8 cellular contexts compared by ENCODE assay signal in genomic region chr1:179881642-179882252, GRCh38. TPM values are rescaled to one million over a fixed set of nuclear protein-coding genes. Genes with fewer than 3 reads are reported as not detected.
DNase-seq lines count a peak whose midpoint lies in the region; ATAC-seq and TF ChIP-seq lines count a peak whose summit lies in the region.

No MANE protein-coding gene starts in this region.

- peaks cover 5% of the 10 kb centered on the region; the same call in 1 of the 2 replicates for H4K20me1 ChIP-seq in BLaER1
- H4K20me1 ChIP-seq in OCI-LY1 (ENCODE audit: insufficient read depth, low read length): no peaks in the 10 kb centered on the region

- ATAC-seq in GM21576 (IDR thresholded peaks at IDR 0.05; ENCODE audit: unreplicated experiment): peak; percentile 0

- DNase-seq in cerebellum (ENCODE audit: low spot score): peak; percentile 89
- peak; percentile 96 for DNase-seq in left kidney (ENCODE audit: low read depth, low spot score)
- no peak for DNase-seq in stimulated activated CD4-positive, alpha-beta T cell treated with anti-CD3 and anti-CD28 coated beads, Interleukin-12 subunit alpha, Interleukin-12 subunit beta, amount 100 ng/mL, for 4 hours
- DNase-seq in stimulated activated naive CD4-positive, alpha-beta T cell treated with Interleukin-2 at 50 U/mL for 16 hours (lab: John Stamatoyannopoulos, UW): no peak

- H3K79me2 ChIP-seq in OCI-LY1 (ENCODE audit: insufficient read depth, low read length): peaks cover 8% of the 10 kb centered on the region

- H3K4me3 ChIP-seq in BLaER1: peak overlapping the region; percentile 93
- peak overlapping the region; percentile 76 for H3K4me3 ChIP-seq in OCI-LY1 (ENCODE audit: low read depth, low read length, poor library complexity, severe bottlenecking)
- H3K4me3 ChIP-seq in stomach smooth muscle (ENCODE audit: low read length in 2 of 2): peak overlapping the region; percentile 78 to 96

- H3K4me2 ChIP-seq in BLaER1: peak overlapping the region; percentile 88
- H3K4me2 ChIP-seq in OCI-LY1 (ENCODE audit: low read length): peak overlapping the region; percentile 71

- H3K36me3 ChIP-seq in BLaER1: peaks cover 13% of the 10 kb centered on the region; the same call in 1 of the 2 replicates
- H3K36me3 ChIP-seq in OCI-LY1 (ENCODE audit: insufficient read depth, low read length): peaks cover 7% of the 10 kb centered on the region; the same call in 1 of the 2 replicates
- H3K36me3 ChIP-seq in stomach smooth muscle (ENCODE audit: control insufficient read depth in 2 of 2, insufficient read depth in 2 of 2, low read length in 2 of 2): peaks cover 13 to 15% of the 10 kb centered on the region in 2 donors

- no peak for TF ChIP-seq CTCF in OCI-LY1 (IDR thresholded peaks at IDR 0.05; ENCODE audit: low read length)

- peak overlapping the region; percentile 97 for H3K27ac ChIP-seq in BLaER1
- peak overlapping the region; percentile 81 for H3K27ac ChIP-seq in OCI-LY1 (ENCODE audit: low read depth, low read length, poor library complexity, severe bottlenecking)
- peak overlapping the region; percentile 100 for H3K27ac ChIP-seq in stomach smooth muscle (ENCODE audit: low read length)

- H3K9ac ChIP-seq in BLaER1 (peak overlapping the region; percentile 93), OCI-LY1 (ENCODE audit: low read length) (peak overlapping the region; percentile 85), stomach smooth muscle (ENCODE audit: low read length in 2 of 2) (peak overlapping the region; percentile 95 to 100)

- H3K9me2 ChIP-seq in OCI-LY1 (ENCODE audit: low read depth, low read length): no peaks in the 10 kb centered on the region

- no peaks in the 10 kb centered on the region for H3K9me3 ChIP-seq in BLaER1
- no peaks in the 10 kb centered on the region for H3K9me3 ChIP-seq in OCI-LY1 (ENCODE audit: low read length)
- no peaks in the 10 kb centered on the region for H3K9me3 ChIP-seq in stomach smooth muscle (ENCODE audit: control insufficient read depth in 2 of 2, low read length in 2 of 2)

- peaks cover 39% of the 10 kb centered on the region for H3K4me1 ChIP-seq in BLaER1
- peaks cover 44% of the 10 kb centered on the region for H3K4me1 ChIP-seq in OCI-LY1 (ENCODE audit: insufficient read depth, low read length, severe bottlenecking)
- H3K4me1 ChIP-seq in stomach smooth muscle (ENCODE audit: control insufficient read depth, insufficient read depth, low read length): peaks cover 11% of the 10 kb centered on the region

- no peaks in the 10 kb centered on the region for H3K27me3 ChIP-seq in BLaER1
- H3K27me3 ChIP-seq in OCI-LY1 (ENCODE audit: insufficient read depth, low read length): no peaks in the 10 kb centered on the region
- no peaks in the 10 kb centered on the region for H3K27me3 ChIP-seq in stomach smooth muscle (ENCODE audit: control insufficient read depth in 1 of 2, insufficient read depth in 2 of 2, low read length in 2 of 2)

- H3F3A ChIP-seq in OCI-LY1 (ENCODE audit: insufficient read depth, low read length): no peaks in the 10 kb centered on the region; the same call in 1 of the 2 replicates

- no peak overlapping the region for H2AFZ ChIP-seq in OCI-LY1 (ENCODE audit: low read length)

RNA-seq across cellular contexts. Expression of gene TOR1AIP1, which starts 0.3 kb away (rescaled TPM):
- total RNA-seq in cerebellum: 19.1 TPM

RNA-seq across cellular contexts. Expression of gene TOR1AIP2, which starts 4.1 kb away (rescaled TPM):
- total RNA-seq in cerebellum: 58.3 TPM

Comparison
In these comparisons a context has a peak if more than half of its experiments do, and no peak if none do; other contexts are left out.
1. DNase-seq: peak in cerebellum (single experiment) and left kidney (single experiment); none in stimulated activated CD4-positive, alpha-beta T cell treated with anti-CD3 and anti-CD28 coated beads, Interleukin-12 subunit alpha, Interleukin-12 subunit beta, amount 100 ng/mL, for 4 hours (single experiment) and stimulated activated naive CD4-positive, alpha-beta T cell treated with Interleukin-2 at 50 U/mL for 16 hours (single experiment).
2. Peak in every context shown above with its lines, with median percentiles within 50 percentile points of each other: H3K27ac ChIP-seq, H3K4me3 ChIP-seq and H3K9ac ChIP-seq.